In the genomic region with DNA sequence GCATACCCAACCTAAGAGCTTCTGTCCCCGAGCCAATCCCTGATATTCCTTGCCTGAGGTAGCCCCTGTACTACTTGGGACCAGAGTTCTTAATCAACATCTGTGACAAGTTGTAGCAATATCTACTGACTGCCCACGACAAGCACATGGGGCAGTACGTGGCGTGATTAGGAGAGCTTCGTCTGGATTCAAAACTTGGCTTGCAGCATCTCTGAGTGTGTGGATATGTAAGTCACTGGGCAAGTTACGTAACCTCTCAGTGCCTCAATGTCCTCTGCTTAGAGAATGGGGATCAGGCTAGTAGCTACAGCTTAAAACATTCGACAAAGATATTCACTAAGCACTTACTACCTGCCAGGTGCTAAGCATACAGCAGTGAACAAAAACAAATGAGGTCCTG, we compare ENCODE assay signal across 11 cellular contexts. TPM values are rescaled to one million over a fixed set of nuclear protein-coding genes. Genes with fewer than 3 reads are reported as not detected.
A peak's percentile ranks its signal among the peaks of the same experiment; 100 is the strongest.
DNase-seq lines count a peak whose midpoint lies in the region; ATAC-seq and TF ChIP-seq lines count a peak whose summit lies in the region.
"Had no signal": no experiment of that assay in that cellular context is flagged by ENCODE, and none has a peak within 500 bp of the region (broad histone marks: within the 10 kb centered on the region; RNA-seq: fewer than 3 reads in every experiment).

No MANE protein-coding gene starts in this region.

- ATAC-seq in HG03135 (IDR thresholded peaks at IDR 0.05; ENCODE audit: unreplicated experiment), result no peak

- no peak overlapping the region for H3T11ph ChIP-seq in H9 (ENCODE audit: low read length)

- TF ChIP-seq CTCF in H9 (conservative IDR thresholded peaks at IDR 0.05) (no peak), brain microvascular endothelial cell (IDR thresholded peaks at IDR 0.05; ENCODE audit: low read depth, low read length, missing control alignments) (no peak), stomach (IDR thresholded peaks at IDR 0.05) (no peak)

- no peak for TF ChIP-seq POLR2A in stomach (IDR thresholded peaks at IDR 0.05)

- no peak overlapping the region for H3K9ac ChIP-seq in H9 (ENCODE audit: extremely low read depth, insufficient read length, low read length)
- peak overlapping the region; percentile 14 for H3K9ac ChIP-seq in iPS-15b (ENCODE audit: low read depth, low read length)

- no peak overlapping the region for H3K4ac ChIP-seq in H9 (ENCODE audit: low read depth, low read length)

- no peaks in the 10 kb centered on the region for H4K20me1 ChIP-seq in H9 (ENCODE audit: control insufficient read depth, insufficient read depth, insufficient read length)

- no peak overlapping the region for H2AFZ ChIP-seq in H9 (ENCODE audit: low read length)

- H3K4me1 ChIP-seq in H9 (ENCODE audit: insufficient read depth, low read length), result peaks cover 7% of the 10 kb centered on the region; the same call in 1 of the 2 replicates
- H3K4me1 ChIP-seq in iPS-15b (ENCODE audit: control insufficient read depth, insufficient read depth, low read length), result peaks cover 8% of the 10 kb centered on the region
- peaks cover 80 to 94% (median 88%) of the 10 kb centered on the region in 4 donors for H3K4me1 ChIP-seq in stomach

- H3K14ac ChIP-seq in H9 (ENCODE audit: insufficient read depth, low read length), result no peak overlapping the region

- H3K4me1 Mint-ChIP-seq in H9, result peaks cover 41 to 49% of the 10 kb centered on the region in 2 experiments

- H3K4me3 Mint-ChIP-seq in H9, result no peak overlapping the region
- H3K4me3 Mint-ChIP-seq: activated naive CD4-positive, alpha-beta T cell treated with anti-CD3 and anti-CD28 coated beads for 36 hours; T-helper 2 cell treated with Interferon-gamma antibody and Interleukin-4, amounts not matched to agents 5 μg/mL and 100 μg/mL, for 36 hours had no signal

- H3K79me1 ChIP-seq in H9 (ENCODE audit: insufficient read depth, low read depth, low read length, poor library complexity, severe bottlenecking), result peaks cover 3% of the 10 kb centered on the region

- no peak overlapping the region for H2BK12ac ChIP-seq in H9 (ENCODE audit: insufficient read length, low read depth, low read length)

- H3K56ac ChIP-seq in H9 (ENCODE audit: insufficient read length, low read depth, low read length), result no peak overlapping the region

- no peaks in the 10 kb centered on the region for H3K27me3 ChIP-seq in H9 (ENCODE audit: insufficient read depth, low read length)
- no peaks in the 10 kb centered on the region for H3K27me3 ChIP-seq in brain microvascular endothelial cell (replicated peaks)
- H3K27me3 ChIP-seq in iPS-15b (ENCODE audit: control insufficient read depth, insufficient read depth, low read length), result no peaks in the 10 kb centered on the region
- H3K27me3 ChIP-seq in stomach, result no peaks in the 10 kb centered on the region

- H3K18ac ChIP-seq in H9 (ENCODE audit: insufficient read length, low read depth, low read length), result no peak overlapping the region

- no peak overlapping the region for H3K23ac ChIP-seq in H9 (ENCODE audit: insufficient read length, low read depth, low read length)

- H3K27me3 Mint-ChIP-seq in H9 (ENCODE audit: low read depth), result no peaks in the 10 kb centered on the region; the same call in 1 of the 2 replicates

- H2BK20ac ChIP-seq in H9 (ENCODE audit: low read depth, low read length, poor library complexity, severe bottlenecking), result no peak overlapping the region

- DNase-seq in H9 (no peak), brain microvascular endothelial cell (peak; percentile 37), stomach (no peak), hippocampal formation (lab: John Stamatoyannopoulos, UW) (no peak), NCI-H1694 treated with DMSO at 0.1 percent for 48 hours (lab: John Stamatoyannopoulos, UW) (no peak), NCI-H2081 treated with DMSO at 0.1 percent for 48 hours (lab: John Stamatoyannopoulos, UW) (no peak)
- DNase-seq: activated naive CD4-positive, alpha-beta T cell treated with anti-CD3 and anti-CD28 coated beads for 36 hours; NCI-H2029 treated with DMSO at 0.1 percent for 48 hours had no signal

- H2AK5ac ChIP-seq in H9 (ENCODE audit: insufficient read length, low read length), result no peak overlapping the region

- WGBS in H9 (ENCODE audit: extremely low coverage, insufficient read length, low lambda C conversion rate), result no CpG with 5 or more reads among the region's 7 CpGs
- WGBS in stomach, 5 donors, result 24 to 43% (median 36%) methylated on average over 7 of the region's 7 CpGs

- H3K36me3 ChIP-seq in brain microvascular endothelial cell (replicated peaks), result peaks cover 4% of the 10 kb centered on the region
- peaks cover 5% of the 10 kb centered on the region for H3K36me3 ChIP-seq in iPS-15b (ENCODE audit: control insufficient read depth, insufficient read depth, low read length)
- peaks cover 0 to 6% (median 3%) of the 10 kb centered on the region in 4 donors for H3K36me3 ChIP-seq in stomach

- intact Hi-C loops in stomach (cut with DNase I; ENCODE audit: low total_unique reads), result no loop called here

- no peak overlapping the region for H3K4me3 ChIP-seq in brain microvascular endothelial cell (ENCODE audit: low read depth, low read length)
- H3K4me3 ChIP-seq in iPS-15b (ENCODE audit: low read depth, low read length), result no peak overlapping the region
- H3K4me3 ChIP-seq in stomach, result peak overlapping the region in 1 of 4 donors; percentile 83

- no peak overlapping the region for H4K5ac ChIP-seq in H9 (ENCODE audit: insufficient read length, low read depth, low read length)

- peaks cover 6% of the 10 kb centered on the region; the same call in 1 of the 2 replicates for H3K79me2 ChIP-seq in H9 (ENCODE audit: insufficient read depth, low read length)

- no peak overlapping the region for H4K8ac ChIP-seq in H9 (replicated peaks; ENCODE audit: insufficient read length, low read depth, low read length)

- no peaks in the 10 kb centered on the region for H3K9me3 Mint-ChIP-seq in H9
- H3K9me3 Mint-ChIP-seq: activated naive CD4-positive, alpha-beta T cell treated with anti-CD3 and anti-CD28 coated beads for 36 hours; T-helper 2 cell treated with Interferon-gamma antibody and Interleukin-4, amounts not matched to agents 5 μg/mL and 100 μg/mL, for 36 hours had no signal

- H3K23me2 ChIP-seq in H9 (ENCODE audit: insufficient read length, low read depth, low read length, poor library complexity, severe bottlenecking), result peaks cover 10% of the 10 kb centered on the region

- no peak overlapping the region for H2BK5ac ChIP-seq in H9 (ENCODE audit: insufficient read length, low read length)

- no peak overlapping the region for H2BK15ac ChIP-seq in H9 (ENCODE audit: low read depth, low read length)

- H4K91ac ChIP-seq in H9 (ENCODE audit: insufficient read length, low read depth, low read length), result no peak overlapping the region

- in situ Hi-C loops in brain microvascular endothelial cell (cut with HindIII; ENCODE audit: low pct_ligation_motif_present, low sequenced_read_pairs), result no loop called here

- H3K27ac Mint-ChIP-seq in H9, result peak overlapping the region; percentile 1 to 72 (median 14); a peak in 5 of 7 replicates
- H3K27ac Mint-ChIP-seq: activated naive CD4-positive, alpha-beta T cell treated with anti-CD3 and anti-CD28 coated beads for 36 hours; T-helper 2 cell treated with Interferon-gamma antibody and Interleukin-4, amounts not matched to agents 5 μg/mL and 100 μg/mL, for 36 hours had no signal

- TF ChIP-seq EP300 in stomach (IDR thresholded peaks at IDR 0.05), result peak; percentile 76

- peaks cover 3 to 21% (median 13%) of the 10 kb centered on the region in 3 experiments; a peak in 6 of 7 replicates for H3K36me3 Mint-ChIP-seq in H9 (ENCODE audit: insufficient read depth in 1 of 3, low read depth in 3 of 3)

- H3K9me3 ChIP-seq in H9 (ENCODE audit: control insufficient read depth, low read depth, low read length) (no peaks in the 10 kb centered on the region), iPS-15b (ENCODE audit: control insufficient read depth, insufficient read depth, low read length) (no peaks in the 10 kb centered on the region), stomach (no peaks in the 10 kb centered on the region)

- H2BK120ac ChIP-seq in H9 (ENCODE audit: low read depth, low read length, poor library complexity, severe bottlenecking), result no peak overlapping the region

- no peak overlapping the region for H3K27ac ChIP-seq in H9 (ENCODE audit: insufficient read length, low read depth, low read length)
- peak overlapping the region; percentile 71 for H3K27ac ChIP-seq in brain microvascular endothelial cell
- peak overlapping the region; percentile 80 to 97 (median 95) for H3K27ac ChIP-seq in stomach

- no peak overlapping the region for H3K4me2 ChIP-seq in H9 (ENCODE audit: insufficient read depth, insufficient read length, low read length)

RNA-seq across cellular contexts. Expression of a gene that starts 5.0 kb away (rescaled TPM):
- total RNA-seq in H9 (2021) (80.8 and 90.0 TPM in 2 replicates), stomach (100 to 1,000 TPM in 4 of 5 donors, 10 to 100 TPM in 1; 88.7 to 504 (median 186) TPM)
- 10 to 100 TPM; 21.7 to 98.5 (median 62.1) TPM for polyA plus RNA-seq in stomach

RNA-seq across cellular contexts. Expression of a gene that starts 44.7 kb away (rescaled TPM):
- total RNA-seq in H9 (2021), result not detected in 2 replicates
- total RNA-seq in stomach, result 10 to 100 TPM in 1 of 5 donors, not detected in 4; 84.3 TPM
- polyA plus RNA-seq in stomach, result 10 to 100 TPM in 2 of 3 donors, 1 to 10 TPM in 1; 6.1 to 37.8 (median 18.6) TPM
- total RNA-seq: activated naive CD4-positive, alpha-beta T cell treated with anti-CD3 and anti-CD28 coated beads for 36 hours had no signal
